8 cellular contexts compared by ENCODE assay signal in genomic region chr10:124671486-124672075, GRCh38.
DNase-seq lines count a peak whose midpoint lies in the region; ATAC-seq and TF ChIP-seq lines count a peak whose summit lies in the region.

No MANE protein-coding gene starts in this region.

- H3K27me3 Mint-ChIP-seq in CD14-positive monocyte (ENCODE audit: low read depth in 3 of 3), result peaks cover 0 to 3% (median 0%) of the 10 kb centered on the region in 3 donors
- no peaks in the 10 kb centered on the region for H3K27me3 Mint-ChIP-seq in MCF 10A (ENCODE audit: insufficient read depth, unreplicated experiment)

- CTCF ChIA-PET in MCF 10A (lab: Yijun Ruan, JAX), result interaction anchor here (0.6 to 1.1 kb wide), 4 partner anchors 12 to 176 kb away, joined by 3 to 5 read pairs (median 3); no protein-coding TSS in a partner anchor

- WGBS in tibial nerve, 2 donors, result 22 to 35% methylated on average over 8 of the region's 8 CpGs

- TF ChIP-seq CTCF in CD14-positive monocyte (IDR thresholded peaks at IDR 0.05) (peak; percentile 77), MCF 10A (IDR thresholded peaks at IDR 0.05; ENCODE audit: unreplicated experiment) (no peak), left lung (IDR thresholded peaks at IDR 0.05) (peak in 1 of 2 donors; percentile 19), tibial nerve (IDR thresholded peaks at IDR 0.05) (peak; percentile 31 to 77 (median 65)), GM20000 (IDR thresholded peaks at IDR 0.05; ENCODE audit: extremely low read depth, missing control alignments) (no peak)

- H3K4me3 Mint-ChIP-seq in CD14-positive monocyte (peak overlapping the region; percentile 67 to 71), MCF 10A (ENCODE audit: unreplicated experiment) (no peak overlapping the region)

- peaks cover 71% of the 10 kb centered on the region for H3K4me1 Mint-ChIP-seq in CD14-positive monocyte
- peaks cover 5% of the 10 kb centered on the region for H3K4me1 Mint-ChIP-seq in MCF 10A (ENCODE audit: insufficient read depth, unreplicated experiment)

- intact Hi-C loops in CD14-positive monocyte (cut with micrococcal nuclease), result loop anchor here in 1 of 2 donors (5.0 kb wide), 1 partner anchor 46 kb away; no protein-coding TSS in a partner anchor
- intact Hi-C loops in MCF 10A (cut with micrococcal nuclease), result no loop called here
- intact Hi-C loops in left lung (cut with DNase I), result no loop called here

- H3K27ac Mint-ChIP-seq in CD14-positive monocyte (peak overlapping the region; percentile 96 to 99 (median 98)), MCF 10A (ENCODE audit: low read depth, unreplicated experiment) (no peak overlapping the region)

- POLR2A ChIA-PET in MCF 10A (lab: Yijun Ruan, JAX), result interaction anchor here (1.0 kb wide), 1 partner anchor 9 kb away, joined by 3 read pairs; no protein-coding TSS in a partner anchor

- H3K27ac ChIP-seq in left lung, result peak overlapping the region; percentile 2 to 84
- H3K27ac ChIP-seq in tibial nerve, result peak overlapping the region; percentile 53 to 95 (median 88)

- peaks cover 65 to 87% of the 10 kb centered on the region in 2 donors for H3K36me3 Mint-ChIP-seq in CD14-positive monocyte
- H3K36me3 Mint-ChIP-seq in MCF 10A (ENCODE audit: insufficient read depth, unreplicated experiment), result peaks cover 7% of the 10 kb centered on the region

- TF ChIP-seq POLR2A in tibial nerve (IDR thresholded peaks at IDR 0.05), result peak in 1 of 2 donors; percentile 47

- peak; percentile 86 to 95 for TF ChIP-seq EP300 in tibial nerve (IDR thresholded peaks at IDR 0.05)

- no peaks in the 10 kb centered on the region for H3K36me3 ChIP-seq in left lung
- no peaks in the 10 kb centered on the region for H3K36me3 ChIP-seq in tibial nerve

- peaks cover 20 to 91% of the 10 kb centered on the region in 2 donors for H3K4me1 ChIP-seq in left lung
- H3K4me1 ChIP-seq in tibial nerve, result peaks cover 3 to 100% (median 90%) of the 10 kb centered on the region in 4 donors

- H3K4me3 ChIP-seq in left lung (no peak overlapping the region), tibial nerve (peak overlapping the region in 1 of 4 donors; percentile 1)

- H3K27me3 ChIP-seq in left lung, result no peaks in the 10 kb centered on the region
- no peaks in the 10 kb centered on the region for H3K27me3 ChIP-seq in tibial nerve

- no peaks in the 10 kb centered on the region for H3K9me3 Mint-ChIP-seq in CD14-positive monocyte
- no peaks in the 10 kb centered on the region for H3K9me3 Mint-ChIP-seq in MCF 10A (ENCODE audit: unreplicated experiment)

- DNase-seq in CD14-positive monocyte (ENCODE audit: low spot score) (peak; percentile 87), LHCN-M2 (ENCODE audit: low read depth) (peak; percentile 83), MCF 10A (ENCODE audit: unreplicated experiment) (peak; percentile 21), left lung (peak; percentile 59 to 66), tibial nerve (ENCODE audit: low spot score in 2 of 2) (peak; percentile 51 to 56), NCI-H345 (lab: John Stamatoyannopoulos, UW) (no peak), GM20000 (ENCODE audit: low spot score) (no peak)

- BruUV-seq in MCF 10A (replicated peaks; lab: Mats Ljungman, UMichigan), result no TSS peak

- H3K9me3 ChIP-seq in left lung (no peaks in the 10 kb centered on the region), tibial nerve (no peaks in the 10 kb centered on the region)

- ATAC-seq in left lung, result peak; percentile 23
- ATAC-seq in GM18858 (IDR thresholded peaks at IDR 0.05; ENCODE audit: unreplicated experiment), result no peak

Comparison
In these comparisons a context has a peak if more than half of its experiments do, and no peak if none do; other contexts are left out.
1. DNase-seq: peak in CD14-positive monocyte (single experiment), LHCN-M2 (single experiment), MCF 10A (single experiment), left lung (2 of 2) and tibial nerve (2 of 2); none in NCI-H345 (single experiment) and GM20000 (single experiment).
2. CTCF ChIP-seq: peak in CD14-positive monocyte (single experiment) and tibial nerve (5 of 5); none in MCF 10A (single experiment) and GM20000 (single experiment).